Comparison of ENCODE assay signal across 8 cellular contexts in the genomic region with DNA sequence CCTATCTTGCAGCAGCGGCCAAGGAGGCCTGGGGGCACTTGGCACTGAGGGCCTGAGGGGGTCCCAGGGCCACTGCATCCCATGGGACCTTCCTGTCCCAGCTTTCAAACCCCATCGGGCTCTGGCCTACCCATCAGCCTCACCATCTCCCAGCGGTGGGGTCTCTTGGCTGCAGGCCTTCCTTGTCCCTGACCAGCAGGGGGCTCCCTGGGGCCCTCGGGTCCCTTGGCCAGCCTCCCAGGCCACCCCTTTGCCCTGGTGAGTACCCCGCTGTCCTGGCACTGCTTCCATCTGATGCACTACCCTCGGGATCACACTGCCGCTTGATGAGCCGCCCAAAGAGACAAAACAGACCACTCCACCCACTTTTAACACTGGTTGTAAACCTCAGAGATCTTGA. TPM values are rescaled to one million over a fixed set of nuclear protein-coding genes. Genes with fewer than 3 reads are reported as not detected.
DNase-seq lines count a peak whose midpoint lies in the region; ATAC-seq and TF ChIP-seq lines count a peak whose summit lies in the region.

No MANE protein-coding gene starts in this region.

- no peak overlapping the region for H3K27ac ChIP-seq in right lobe of liver

- no peaks in the 10 kb centered on the region for H3K4me1 Mint-ChIP-seq in activated T-cell treated with anti-CD3 and anti-CD28 coated beads, Interleukin-2, amount 50 U/mL, for 72 hours (ENCODE audit: low read depth)

- H3K4me1 ChIP-seq in right lobe of liver: no peaks in the 10 kb centered on the region

- TF ChIP-seq CTCF in right lobe of liver (IDR thresholded peaks at IDR 0.05): peak; percentile 31 to 45 (median 38)
- TF ChIP-seq CTCF in lower leg skin (IDR thresholded peaks at IDR 0.05): no peak

- TF ChIP-seq RAD21 in Ishikawa (IDR thresholded peaks at IDR 0.05; ENCODE audit: low read depth): peak; percentile 28

- H3K36me3 ChIP-seq in right lobe of liver: no peaks in the 10 kb centered on the region

- no peaks in the 10 kb centered on the region for H3K36me3 Mint-ChIP-seq in activated T-cell treated with anti-CD3 and anti-CD28 coated beads, Interleukin-2, amount 50 U/mL, for 72 hours (ENCODE audit: insufficient read depth in 2 of 2)

- no peak for TF ChIP-seq EP300 in Ishikawa (IDR thresholded peaks at IDR 0.05; ENCODE audit: borderline replicate concordance)

- H3K27me3 ChIP-seq in right lobe of liver: no peaks in the 10 kb centered on the region

- WGBS in right lobe of liver (ENCODE audit: insufficient coverage, low coverage, low lambda C conversion rate, missing lambda C conversion rate): 66% methylated on average over 4 of the region's 8 CpGs
- WGBS in lower leg skin, 2 donors: 48 to 56% methylated on average over 8 of the region's 8 CpGs

- no peaks in the 10 kb centered on the region for H3K9me3 ChIP-seq in right lobe of liver

- no peaks in the 10 kb centered on the region for H3K27me3 Mint-ChIP-seq in activated T-cell treated with anti-CD3 and anti-CD28 coated beads, Interleukin-2, amount 50 U/mL, for 72 hours (ENCODE audit: low read depth)

- no peak for TF ChIP-seq POLR2A in right lobe of liver (IDR thresholded peaks at IDR 0.05)
- TF ChIP-seq POLR2A in lower leg skin (IDR thresholded peaks at IDR 0.05): no peak

- intact Hi-C loops in right lobe of liver (cut with DNase I) (no loop called here), lower leg skin (cut with DNase I; ENCODE audit: low total_unique reads) (loop anchor here (5.0 to 10.0 kb wide), 2 partner anchors 231 to 318 kb away; no protein-coding TSS in a partner anchor)

- peak; percentile 61 for DNase-seq in Daoy (ENCODE audit: low read depth)
- peak; percentile 58 to 59 for DNase-seq in activated T-cell treated with anti-CD3 and anti-CD28 coated beads, Interleukin-2, amount 50 U/mL, for 72 hours
- no peak for DNase-seq in right lobe of liver
- no peak for DNase-seq in lower leg skin (ENCODE audit: low spot score in 2 of 2)
- no peak for DNase-seq in NCI-H2171 (lab: John Stamatoyannopoulos, UW)

- ATAC-seq in activated T-cell treated with anti-CD3 and anti-CD28 coated beads, Interleukin-2, amount 50 U/mL, for 72 hours (replicated peaks in 1 of 2): peak in 1 of 2 donors; percentile 43
- ATAC-seq in right lobe of liver (no peak), HG02938 (IDR thresholded peaks at IDR 0.05; ENCODE audit: unreplicated experiment) (no peak), HG03039 (IDR thresholded peaks at IDR 0.05; ENCODE audit: unreplicated experiment) (no peak)

- H3K4me3 ChIP-seq in right lobe of liver (no peak overlapping the region), lower leg skin (ENCODE audit: low read depth, poor library complexity, severe bottlenecking) (no peak overlapping the region)

- no peak overlapping the region for H3K27ac Mint-ChIP-seq in activated T-cell treated with anti-CD3 and anti-CD28 coated beads, Interleukin-2, amount 50 U/mL, for 72 hours

- H3K4me3 Mint-ChIP-seq in activated T-cell treated with anti-CD3 and anti-CD28 coated beads, Interleukin-2, amount 50 U/mL, for 72 hours: no peak overlapping the region

- no peaks in the 10 kb centered on the region for H3K9me3 Mint-ChIP-seq in activated T-cell treated with anti-CD3 and anti-CD28 coated beads, Interleukin-2, amount 50 U/mL, for 72 hours

TF ChIP-seq in Ishikawa, 13 proteins besides CTCF, POLR2A, EP300 and RAD21:
- TF ChIP-seq TCF12 (IDR thresholded peaks at IDR 0.05; ENCODE audit: low read depth) (no peak), FOXM1 (IDR thresholded peaks at IDR 0.05; ENCODE audit: borderline replicate concordance, low read depth) (no peak), CEBPB (IDR thresholded peaks at IDR 0.05) (no peak), TAF1 (IDR thresholded peaks at IDR 0.05; ENCODE audit: low read depth) (no peak), REST (IDR thresholded peaks at IDR 0.05; ENCODE audit: low read depth) (no peak), TEAD4 (IDR thresholded peaks at IDR 0.05) (no peak), CREB1 (IDR thresholded peaks at IDR 0.05; ENCODE audit: low read depth) (no peak), NFIC (IDR thresholded peaks at IDR 0.05) (no peak), ZBTB7A (IDR thresholded peaks at IDR 0.05; ENCODE audit: low read depth) (no peak), EGR1 (IDR thresholded peaks at IDR 0.05) (no peak), YY1 (IDR thresholded peaks at IDR 0.05; ENCODE audit: low read depth) (no peak)
- TF ChIP-seq, protein P1, sequence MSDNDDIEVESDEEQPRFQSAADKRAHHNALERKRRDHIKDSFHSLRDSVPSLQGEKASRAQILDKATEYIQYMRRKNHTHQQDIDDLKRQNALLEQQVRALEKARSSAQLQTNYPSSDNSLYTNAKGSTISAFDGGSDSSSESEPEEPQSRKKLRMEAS (IDR thresholded peaks at IDR 0.05): no peak
- TF ChIP-seq, protein P2, sequence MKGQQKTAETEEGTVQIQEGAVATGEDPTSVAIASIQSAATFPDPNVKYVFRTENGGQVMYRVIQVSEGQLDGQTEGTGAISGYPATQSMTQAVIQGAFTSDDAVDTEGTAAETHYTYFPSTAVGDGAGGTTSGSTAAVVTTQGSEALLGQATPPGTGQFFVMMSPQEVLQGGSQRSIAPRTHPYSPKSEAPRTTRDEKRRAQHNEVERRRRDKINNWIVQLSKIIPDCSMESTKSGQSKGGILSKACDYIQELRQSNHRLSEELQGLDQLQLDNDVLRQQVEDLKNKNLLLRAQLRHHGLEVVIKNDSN (IDR thresholded peaks at IDR 0.05): no peak

RNA-seq across cellular contexts. Expression of gene YKT6, which starts 43.5 kb away (rescaled TPM):
- 224 and 232 TPM in 2 replicates for total RNA-seq in Daoy (2014; rRNA removed; shearing (Covaris generic))
- 10 to 100 TPM; 66.0 to 72.3 TPM for total RNA-seq in activated T-cell treated with anti-CD3 and anti-CD28 coated beads, Interleukin-2, amount 50 U/mL, for 72 hours
- total RNA-seq in right lobe of liver (10 to 100 TPM; 15.0 to 23.8 (median 19.2) TPM), lower leg skin (10 to 100 TPM; 38.5 to 51.3 (median 44.3) TPM)

RNA-seq across cellular contexts. Expression of gene GCK, which starts 55.0 kb away (rescaled TPM):
- 0.46 TPM in 1 of 2 replicates, not detected in the other for total RNA-seq in Daoy (2014; rRNA removed; shearing (Covaris generic))
- total RNA-seq in activated T-cell treated with anti-CD3 and anti-CD28 coated beads, Interleukin-2, amount 50 U/mL, for 72 hours: 1 to 10 TPM in 1 of 2 donors, under 1 TPM in 1; 0.67 to 1.3 TPM
- total RNA-seq in right lobe of liver: 1 to 10 TPM in 4 of 6 experiments, under 1 TPM in 2; 0.50 to 5.9 (median 2.0) TPM
- total RNA-seq in lower leg skin: 1 to 10 TPM in 1 of 4 donors, under 1 TPM in 1, not detected in 2; 0.25 to 1.2 TPM

Comparison
In these comparisons a context has a peak if more than half of its experiments do, and no peak if none do; other contexts are left out.
1. DNase-seq: peak in Daoy (single experiment) and activated T-cell treated with anti-CD3 and anti-CD28 coated beads, Interleukin-2, amount 50 U/mL, for 72 hours (2 of 2); none in right lobe of liver (0 of 3), lower leg skin (0 of 2) and NCI-H2171 (single experiment).
2. CTCF ChIP-seq: peak in right lobe of liver (4 of 4); none in lower leg skin (0 of 3).